ENCODE assay signal across 15 cellular contexts in the genomic region with DNA sequence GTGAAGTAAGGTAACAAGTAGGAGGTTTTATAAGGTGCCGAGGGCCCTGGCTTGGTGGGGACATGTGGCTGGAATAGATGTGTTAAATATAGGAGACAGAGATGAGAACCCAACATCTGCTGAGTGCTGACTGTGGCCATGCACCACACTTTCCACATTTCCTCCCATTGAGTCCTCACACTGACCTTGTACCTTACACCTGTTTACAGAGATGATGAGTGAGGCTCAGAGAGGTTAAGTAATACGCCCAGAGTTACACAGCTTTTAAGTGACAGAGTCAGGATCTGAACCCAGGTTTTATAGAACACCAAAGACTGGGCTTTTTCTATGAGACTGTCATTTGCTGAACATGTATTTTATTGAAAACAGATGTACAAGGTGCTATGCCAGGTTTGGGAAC.
DNase-seq lines count a peak whose midpoint lies in the region; ATAC-seq and TF ChIP-seq lines count a peak whose summit lies in the region.
"Had no signal": no experiment of that assay in that cellular context is flagged by ENCODE, and none has a peak within 500 bp of the region (broad histone marks: within the 10 kb centered on the region; RNA-seq: fewer than 3 reads in every experiment).

No MANE protein-coding gene starts in this region.

- no peak for ATAC-seq in HG03045 (IDR thresholded peaks at IDR 0.05; ENCODE audit: unreplicated experiment)

- no TSS peak for BruUV-seq in OCI-LY7 (replicated peaks; lab: Mats Ljungman, UMichigan)

- H4K20me1 ChIP-seq in BLaER1 (no peaks in the 10 kb centered on the region), OCI-LY7 (ENCODE audit: insufficient read depth, low read length) (no peaks in the 10 kb centered on the region)

- H3K27me3 ChIP-seq in BLaER1: no peaks in the 10 kb centered on the region
- H3K27me3 ChIP-seq: Peyer's patch, SJSA1 had no signal

- no peak overlapping the region for H3K4me2 ChIP-seq in BLaER1
- H3K4me2 ChIP-seq in OCI-LY7 (ENCODE audit: low read length): no peak overlapping the region

- H3K4me3 ChIP-seq in BLaER1: no peak overlapping the region
- H3K4me3 ChIP-seq in OCI-LY7 (ENCODE audit: low read depth, low read length, poor library complexity, severe bottlenecking): no peak overlapping the region
- H3K4me3 ChIP-seq: Peyer's patch, SJSA1 had no signal

- no peak overlapping the region for H3K9ac ChIP-seq in BLaER1

- intact Hi-C loops in OCI-LY7 (cut with micrococcal nuclease; ENCODE audit: unreplicated experiment): no loop called here

- H3K36me3 ChIP-seq in BLaER1: no peaks in the 10 kb centered on the region
- no peaks in the 10 kb centered on the region for H3K36me3 ChIP-seq in OCI-LY7 (ENCODE audit: insufficient read depth, low read length)
- H3K36me3 ChIP-seq: Peyer's patch, SJSA1 had no signal

- no peaks in the 10 kb centered on the region for H3K9me2 ChIP-seq in OCI-LY7 (ENCODE audit: insufficient read depth, low read length)

- peaks cover 2% of the 10 kb centered on the region for H3K9me3 Mint-ChIP-seq in activated CD4-positive, alpha-beta T cell treated with anti-CD3 and anti-CD28 coated beads, Interleukin-2, amount 10 ng/mL, durations not matched to agents 7 days and 5 days
- H3K9me3 Mint-ChIP-seq: CD4-positive, alpha-beta memory T cell had no signal

- H3K4me1 ChIP-seq in BLaER1 (peaks cover 78% of the 10 kb centered on the region), OCI-LY7 (ENCODE audit: insufficient read depth, low read length, poor library complexity, severe bottlenecking) (peaks cover 11% of the 10 kb centered on the region)
- H3K4me1 ChIP-seq: Peyer's patch, SJSA1 had no signal

- peaks cover 1% of the 10 kb centered on the region for H3K36me3 Mint-ChIP-seq in activated CD4-positive, alpha-beta T cell treated with anti-CD3 and anti-CD28 coated beads, Interleukin-2, amount 10 ng/mL, durations not matched to agents 7 days and 5 days (ENCODE audit: low read depth)
- H3K36me3 Mint-ChIP-seq: CD4-positive, alpha-beta memory T cell had no signal

- peaks cover 38% of the 10 kb centered on the region for H3K4me1 Mint-ChIP-seq in activated CD4-positive, alpha-beta T cell treated with anti-CD3 and anti-CD28 coated beads, Interleukin-2, amount 10 ng/mL, durations not matched to agents 7 days and 5 days

- H3K9me3 ChIP-seq in BLaER1: peaks cover 13% of the 10 kb centered on the region
- H3K9me3 ChIP-seq in OCI-LY7 (ENCODE audit: low read length): no peaks in the 10 kb centered on the region
- H3K9me3 ChIP-seq: Peyer's patch, SJSA1 had no signal

- no peaks in the 10 kb centered on the region for H3K27me3 Mint-ChIP-seq in activated CD4-positive, alpha-beta T cell treated with anti-CD3 and anti-CD28 coated beads, Interleukin-2, amount 10 ng/mL, durations not matched to agents 7 days and 5 days
- H3K27me3 Mint-ChIP-seq: CD4-positive, alpha-beta memory T cell had no signal

- H3K4me3 Mint-ChIP-seq in activated CD4-positive, alpha-beta T cell treated with anti-CD3 and anti-CD28 coated beads, Interleukin-2, amount 10 ng/mL, durations not matched to agents 7 days and 5 days: no peak overlapping the region

- POLR2A ChIA-PET in activated CD4-positive, alpha-beta T cell treated with anti-CD3 and anti-CD28 coated beads, Interleukin-2, amount 10 ng/mL, durations not matched to agents 7 days and 5 days (lab: Charles Lee): no interaction called here
- POLR2A ChIA-PET in OCI-LY7 (lab: Charles Lee): interaction anchor here (0.5 to 1.4 kb wide), 10 partner anchors 8 to 1582 kb away, joined by 3 to 5 read pairs (median 3); no protein-coding TSS in a partner anchor

- peak overlapping the region; percentile 77; the same call in 1 of the 2 replicates for H2AFZ ChIP-seq in OCI-LY7 (ENCODE audit: low read length)

- no peaks in the 10 kb centered on the region for H3K79me2 ChIP-seq in OCI-LY7 (ENCODE audit: insufficient read depth, low read depth, low read length)

- peak overlapping the region; percentile 43 for H3K27ac Mint-ChIP-seq in activated CD4-positive, alpha-beta T cell treated with anti-CD3 and anti-CD28 coated beads, Interleukin-2, amount 10 ng/mL, durations not matched to agents 7 days and 5 days

- no peak for TF ChIP-seq CTCF in OCI-LY7 (conservative IDR thresholded peaks at IDR 0.05; ENCODE audit: low read length)

- no peak for DNase-seq in activated CD4-positive, alpha-beta T cell treated with anti-CD3 and anti-CD28 coated beads, Interleukin-2, amount 10 ng/mL, durations not matched to agents 7 days and 5 days
- no peak for DNase-seq in activated CD4-positive, alpha-beta T cell treated with anti-CD3 and anti-CD28 coated beads, Interleukin-2, amount 50 U/mL, for 4 hours
- no peak for DNase-seq in OCI-LY7 (ENCODE audit: low spot score)
- peak; percentile 29 for DNase-seq in myocyte (ENCODE audit: low read depth)
- no peak for DNase-seq in activated CD4-positive, alpha-beta T cell treated with anti-CD3 and anti-CD28 coated beads for 4 hours
- DNase-seq in HT-29 (ENCODE audit: low spot score): no peak
- DNase-seq: 8988T; CD4-positive, alpha-beta memory T cell; DMS153; GF-D8; NCI-H1092 treated with DMSO at 0.1 percent for 48 hours; Peyer's patch had no signal

- CTCF ChIA-PET in activated CD4-positive, alpha-beta T cell treated with anti-CD3 and anti-CD28 coated beads, Interleukin-2, amount 10 ng/mL, durations not matched to agents 7 days and 5 days (lab: Charles Lee): interaction anchor here (0.6 to 1.5 kb wide), 4 partner anchors 26 to 136 kb away, joined by 4 to 5 read pairs (median 4); no protein-coding TSS in a partner anchor
- CTCF ChIA-PET in OCI-LY7 (lab: Charles Lee; ENCODE audit: unreplicated experiment): interaction anchor here (0.9 kb wide), 1 partner anchor 8 kb away, joined by 3 read pairs; no protein-coding TSS in a partner anchor

- 0 out of 2 replicates have a peak overlapping the region, but pooled peaks have one; percentile 27 for H3K27ac ChIP-seq in BLaER1
- no peak overlapping the region for H3K27ac ChIP-seq in OCI-LY7 (ENCODE audit: low read depth, low read length, poor library complexity, severe bottlenecking)
- H3K27ac ChIP-seq: SJSA1 had no signal
